In the genomic region with DNA sequence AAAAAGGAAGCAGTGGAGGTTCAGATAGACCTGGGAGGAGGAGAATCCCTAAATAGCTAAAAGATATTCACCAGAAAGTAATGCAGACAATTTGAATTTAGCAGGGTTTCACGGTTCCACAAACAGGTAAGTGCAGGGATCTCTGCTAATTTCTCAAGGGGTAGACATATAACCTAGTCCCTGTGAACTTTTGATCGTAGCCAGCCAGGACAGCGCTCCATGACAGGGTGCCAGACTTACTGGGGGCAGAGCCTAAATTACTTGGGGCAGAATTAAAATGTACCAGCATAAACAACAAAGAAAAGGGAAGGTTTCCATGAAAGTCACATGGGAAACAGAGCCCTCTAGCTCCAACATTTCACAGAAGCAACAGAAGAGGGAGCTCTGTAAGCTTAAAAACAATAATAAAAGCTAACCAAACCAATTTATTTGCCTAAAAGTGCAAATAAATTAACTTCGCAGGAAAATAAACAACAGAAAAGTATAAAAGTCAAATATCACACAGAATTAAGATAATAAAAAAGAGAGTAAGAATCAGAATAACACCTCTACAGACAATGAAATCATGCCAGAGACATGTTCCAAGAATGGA, we compare ENCODE assay signal across 8 cellular contexts.
DNase-seq lines count a peak whose midpoint lies in the region; ATAC-seq and TF ChIP-seq lines count a peak whose summit lies in the region.

No MANE protein-coding gene starts in this region.

- no peak overlapping the region for H3K4me3 Mint-ChIP-seq in activated CD8-positive, alpha-beta T cell treated with anti-CD3 and anti-CD28 coated beads for 36 hours
- no peak overlapping the region for H3K4me3 Mint-ChIP-seq in activated CD8-positive, alpha-beta T cell treated with anti-CD3 and anti-CD28 coated beads, Interleukin-2, amount 10 ng/mL, durations not matched to agents 7 days and 5 days

- 41 to 49% methylated on average over 3 to 4 of the region's 4 CpGs for WGBS in transverse colon (ENCODE audit: low coverage in 1 of 2), 2 donors

- H3K27ac Mint-ChIP-seq in activated CD8-positive, alpha-beta T cell treated with anti-CD3 and anti-CD28 coated beads for 36 hours: no peak overlapping the region
- H3K27ac Mint-ChIP-seq in activated CD8-positive, alpha-beta T cell treated with anti-CD3 and anti-CD28 coated beads, Interleukin-2, amount 10 ng/mL, durations not matched to agents 7 days and 5 days: no peak overlapping the region

- DNase-seq in activated CD8-positive, alpha-beta T cell treated with anti-CD3 and anti-CD28 coated beads for 36 hours: no peak
- no peak for DNase-seq in activated CD8-positive, alpha-beta T cell treated with anti-CD3 and anti-CD28 coated beads, Interleukin-2, amount 10 ng/mL, durations not matched to agents 7 days and 5 days
- no peak for DNase-seq in RWPE2 (ENCODE audit: low spot score)
- DNase-seq in left ventricle myocardium inferior: no peak
- DNase-seq in transverse colon: no peak
- no peak for DNase-seq in posterior cingulate gyrus
- DNase-seq in effector memory CD4-positive, alpha-beta T cell: no peak
- DNase-seq in colonic mucosa: no peak

- H3K27me3 ChIP-seq in RWPE2 (ENCODE audit: insufficient read depth, poor library complexity, severe bottlenecking): no peaks in the 10 kb centered on the region
- peaks cover 2% of the 10 kb centered on the region for H3K27me3 ChIP-seq in left ventricle myocardium inferior (ENCODE audit: low read depth)
- H3K27me3 ChIP-seq in transverse colon: peaks cover 3% of the 10 kb centered on the region
- no peaks in the 10 kb centered on the region for H3K27me3 ChIP-seq in effector memory CD4-positive, alpha-beta T cell (replicated peaks; ENCODE audit: control insufficient read depth, insufficient read depth, low read length, poor library complexity, severe bottlenecking)
- no peaks in the 10 kb centered on the region for H3K27me3 ChIP-seq in colonic mucosa

- H3K27ac ChIP-seq in RWPE2 (ENCODE audit: poor library complexity, severe bottlenecking): no peak overlapping the region
- no peak overlapping the region for H3K27ac ChIP-seq in left ventricle myocardium inferior (replicated peaks)
- H3K27ac ChIP-seq in transverse colon: no peak overlapping the region
- H3K27ac ChIP-seq in effector memory CD4-positive, alpha-beta T cell (ENCODE audit: insufficient read depth, low read length, poor library complexity, severe bottlenecking): no peak overlapping the region
- no peak overlapping the region for H3K27ac ChIP-seq in colonic mucosa

- no peak for TF ChIP-seq EP300 in transverse colon (IDR thresholded peaks at IDR 0.05; ENCODE audit: low read depth)

- in situ Hi-C loops in transverse colon (cut with MboI; ENCODE audit: low pct_ligation_motif_present in 1 of 4, low pct_unique_long_range_greater_than_20kb in 1 of 4, low sequenced_read_pairs in 3 of 4): no loop called here

- H3K9ac ChIP-seq in colonic mucosa (ENCODE audit: low read depth in 2 of 2, low read length in 2 of 2): no peak overlapping the region

- CTCF ChIA-PET in activated CD8-positive, alpha-beta T cell treated with anti-CD3 and anti-CD28 coated beads for 36 hours (lab: Charles Lee): interaction anchor here (1.0 to 1.3 kb wide), 4 partner anchors 10 to 466 kb away, joined by 3 to 8 read pairs (median 3); no protein-coding TSS in a partner anchor
- CTCF ChIA-PET in activated CD8-positive, alpha-beta T cell treated with anti-CD3 and anti-CD28 coated beads, Interleukin-2, amount 10 ng/mL, durations not matched to agents 7 days and 5 days (lab: Charles Lee): interaction anchor here (0.7 to 1.3 kb wide), 4 partner anchors 147 to 912 kb away, joined by 3 to 18 read pairs (median 3); a partner anchor contains a TSS

- H3K4me3 ChIP-seq in RWPE2 (ENCODE audit: severe bottlenecking): no peak overlapping the region
- H3K4me3 ChIP-seq in left ventricle myocardium inferior: no peak overlapping the region
- no peak overlapping the region for H3K4me3 ChIP-seq in transverse colon
- H3K4me3 ChIP-seq in effector memory CD4-positive, alpha-beta T cell (ENCODE audit: insufficient read depth, low read depth, low read length, poor library complexity, severe bottlenecking): no peak overlapping the region
- no peak overlapping the region for H3K4me3 ChIP-seq in colonic mucosa

- no peaks in the 10 kb centered on the region for H3K4me1 ChIP-seq in RWPE2 (ENCODE audit: insufficient read depth, poor library complexity, severe bottlenecking)
- H3K4me1 ChIP-seq in left ventricle myocardium inferior: no peaks in the 10 kb centered on the region
- no peaks in the 10 kb centered on the region for H3K4me1 ChIP-seq in transverse colon
- H3K4me1 ChIP-seq in effector memory CD4-positive, alpha-beta T cell (ENCODE audit: control insufficient read depth, insufficient read depth, low read length, poor library complexity, severe bottlenecking): no peaks in the 10 kb centered on the region
- H3K4me1 ChIP-seq in colonic mucosa: no peaks in the 10 kb centered on the region

- no peak for ATAC-seq in activated CD8-positive, alpha-beta T cell treated with anti-CD3 and anti-CD28 coated beads for 36 hours
- no peak for ATAC-seq in activated CD8-positive, alpha-beta T cell treated with anti-CD3 and anti-CD28 coated beads, Interleukin-2, amount 10 ng/mL, durations not matched to agents 7 days and 5 days
- no peak for ATAC-seq in RWPE2 (ENCODE audit: low read depth)

- POLR2A ChIA-PET in activated CD8-positive, alpha-beta T cell treated with anti-CD3 and anti-CD28 coated beads for 36 hours (lab: Charles Lee): no interaction called here
- POLR2A ChIA-PET in activated CD8-positive, alpha-beta T cell treated with anti-CD3 and anti-CD28 coated beads, Interleukin-2, amount 10 ng/mL, durations not matched to agents 7 days and 5 days (lab: Charles Lee): no interaction called here

- no peaks in the 10 kb centered on the region for H3K36me3 Mint-ChIP-seq in activated CD8-positive, alpha-beta T cell treated with anti-CD3 and anti-CD28 coated beads for 36 hours (ENCODE audit: low read depth)
- H3K36me3 Mint-ChIP-seq in activated CD8-positive, alpha-beta T cell treated with anti-CD3 and anti-CD28 coated beads, Interleukin-2, amount 10 ng/mL, durations not matched to agents 7 days and 5 days (ENCODE audit: low read depth): no peaks in the 10 kb centered on the region

- H3K27me3 Mint-ChIP-seq in activated CD8-positive, alpha-beta T cell treated with anti-CD3 and anti-CD28 coated beads for 36 hours: peaks cover 8% of the 10 kb centered on the region
- peaks cover 21% of the 10 kb centered on the region for H3K27me3 Mint-ChIP-seq in activated CD8-positive, alpha-beta T cell treated with anti-CD3 and anti-CD28 coated beads, Interleukin-2, amount 10 ng/mL, durations not matched to agents 7 days and 5 days (ENCODE audit: low read depth)

- no peaks in the 10 kb centered on the region for H3K4me1 Mint-ChIP-seq in activated CD8-positive, alpha-beta T cell treated with anti-CD3 and anti-CD28 coated beads for 36 hours (ENCODE audit: low read depth)
- no peaks in the 10 kb centered on the region for H3K4me1 Mint-ChIP-seq in activated CD8-positive, alpha-beta T cell treated with anti-CD3 and anti-CD28 coated beads, Interleukin-2, amount 10 ng/mL, durations not matched to agents 7 days and 5 days (ENCODE audit: low read depth)

- H3K36me3 ChIP-seq in RWPE2 (ENCODE audit: low read depth) (no peaks in the 10 kb centered on the region), left ventricle myocardium inferior (no peaks in the 10 kb centered on the region), transverse colon (no peaks in the 10 kb centered on the region), colonic mucosa (no peaks in the 10 kb centered on the region)
- H3K36me3 ChIP-seq in effector memory CD4-positive, alpha-beta T cell (ENCODE audit: control insufficient read depth, insufficient read depth, low read length): no peaks in the 10 kb centered on the region

- intact Hi-C loops in activated CD8-positive, alpha-beta T cell treated with anti-CD3 and anti-CD28 coated beads for 36 hours (cut with micrococcal nuclease): loop anchor here (10.0 kb wide), 1 partner anchor 471 kb away; no protein-coding TSS in a partner anchor
- intact Hi-C loops in left ventricle myocardium inferior (cut with micrococcal nuclease): loop anchor here (10.0 kb wide), 1 partner anchor 201 kb away; a partner anchor contains a TSS
- intact Hi-C loops in transverse colon (cut with DNase I; ENCODE audit: low total_unique reads): loop anchor here (10.0 kb wide), 1 partner anchor 201 kb away; a partner anchor contains a TSS
- intact Hi-C loops in posterior cingulate gyrus (cut with DNase I): loop anchor here (5.0 kb wide), 2 partner anchors 199 to 624 kb away; a partner anchor contains a TSS
- intact Hi-C loops in colonic mucosa (cut with DNase I): no loop called here

- no peak for TF ChIP-seq POLR2A in transverse colon (IDR thresholded peaks at IDR 0.05)

- H3K9me3 ChIP-seq in RWPE2 (ENCODE audit: severe bottlenecking) (no peaks in the 10 kb centered on the region), left ventricle myocardium inferior (replicated peaks) (no peaks in the 10 kb centered on the region), transverse colon (no peaks in the 10 kb centered on the region), colonic mucosa (no peaks in the 10 kb centered on the region)
- no peaks in the 10 kb centered on the region for H3K9me3 ChIP-seq in effector memory CD4-positive, alpha-beta T cell (ENCODE audit: control insufficient read depth, low read length)

- peak; percentile 35 for TF ChIP-seq CTCF in activated CD8-positive, alpha-beta T cell treated with anti-CD3 and anti-CD28 coated beads for 36 hours (IDR thresholded peaks at IDR 0.05)
- TF ChIP-seq CTCF in RWPE2 (IDR thresholded peaks at IDR 0.05; ENCODE audit: poor library complexity, severe bottlenecking): peak; percentile 24
- TF ChIP-seq CTCF in left ventricle myocardium inferior (IDR thresholded peaks at IDR 0.05; ENCODE audit: borderline replicate concordance): peak; percentile 71
- TF ChIP-seq CTCF in transverse colon (IDR thresholded peaks at IDR 0.05): peak; percentile 16 to 37 (median 22)
- TF ChIP-seq CTCF in colonic mucosa (IDR thresholded peaks at IDR 0.05): no peak

- no peaks in the 10 kb centered on the region for H3K9me3 Mint-ChIP-seq in activated CD8-positive, alpha-beta T cell treated with anti-CD3 and anti-CD28 coated beads for 36 hours
- no peaks in the 10 kb centered on the region for H3K9me3 Mint-ChIP-seq in activated CD8-positive, alpha-beta T cell treated with anti-CD3 and anti-CD28 coated beads, Interleukin-2, amount 10 ng/mL, durations not matched to agents 7 days and 5 days (ENCODE audit: insufficient read depth)
